1 cellular context compared by ENCODE assay signal in genomic region chr6:52423971-52424381, GRCh38.
TF ChIP-seq lines count a peak whose summit lies in the region.

No MANE protein-coding gene starts in this region.

TF ChIP-seq in H1, 55 proteins besides CTCF, POLR2A, EP300 and RAD21:
- TF ChIP-seq NANOG (IDR thresholded peaks at IDR 0.05; ENCODE audit: insufficient read depth, low read depth, low read length, poor library complexity, severe bottlenecking) (no peak), MAFK (IDR thresholded peaks at IDR 0.05; ENCODE audit: low read depth, low read length) (no peak), ASH2L (IDR thresholded peaks at IDR 0.05; ENCODE audit: low read length) (no peak), ZNF274 (IDR thresholded peaks at IDR 0.05; ENCODE audit: borderline replicate concordance, extremely low read depth, low read length) (no peak), JUND (IDR thresholded peaks at IDR 0.05; ENCODE audit: low read length) (peak; percentile 73; the same call in 1 of the 2 replicates)
